Comparison of ENCODE assay signal across 1 cellular context in the genomic region with DNA sequence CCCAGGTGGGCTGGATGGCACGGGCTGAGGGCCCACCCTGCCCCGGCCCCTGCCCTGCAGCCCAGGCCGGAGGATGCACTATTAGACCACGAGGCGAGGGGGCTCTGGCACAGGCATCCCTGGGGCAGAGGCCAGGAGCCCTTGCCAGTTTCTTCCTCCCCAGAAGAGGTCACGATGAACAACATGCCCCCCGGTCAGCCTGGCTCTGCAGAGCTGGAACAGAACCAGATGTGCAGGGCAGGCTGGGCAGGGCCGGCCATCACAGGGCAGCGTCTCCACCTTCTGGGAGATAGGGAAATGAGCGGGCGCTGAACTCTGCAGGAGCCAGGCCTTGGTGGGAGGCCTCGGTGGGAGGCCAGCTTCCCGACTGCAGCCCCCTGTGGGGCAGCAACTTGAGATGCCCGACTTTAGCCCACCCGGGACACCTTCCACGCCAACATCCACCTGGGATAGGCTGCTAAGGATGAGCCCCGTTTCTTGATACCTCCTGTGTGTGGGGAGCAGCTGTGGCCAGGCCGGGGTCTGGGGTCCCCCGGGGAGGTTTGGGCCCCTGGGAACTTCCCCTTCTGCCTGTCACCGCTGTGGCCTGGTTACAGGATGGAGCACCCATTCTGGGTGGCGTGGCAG.
TF ChIP-seq lines count a peak whose summit lies in the region.

No MANE protein-coding gene starts in this region.

TF ChIP-seq in HepG2, 621 proteins besides CTCF, POLR2A, EP300 and RAD21:
- TF ChIP-seq AGO2 (optimal IDR thresholded peaks at IDR 0.05; ENCODE audit: low read depth, low read length) (peak; percentile 24), ZNF143 (CRISPR knock-in tag; IDR thresholded peaks at IDR 0.05) (no peak), RELA (CRISPR knock-in tag; IDR thresholded peaks at IDR 0.05) (no peak), TOE1 (CRISPR knock-in tag; IDR thresholded peaks at IDR 0.05) (no peak)
- TF ChIP-seq, protein P1, sequence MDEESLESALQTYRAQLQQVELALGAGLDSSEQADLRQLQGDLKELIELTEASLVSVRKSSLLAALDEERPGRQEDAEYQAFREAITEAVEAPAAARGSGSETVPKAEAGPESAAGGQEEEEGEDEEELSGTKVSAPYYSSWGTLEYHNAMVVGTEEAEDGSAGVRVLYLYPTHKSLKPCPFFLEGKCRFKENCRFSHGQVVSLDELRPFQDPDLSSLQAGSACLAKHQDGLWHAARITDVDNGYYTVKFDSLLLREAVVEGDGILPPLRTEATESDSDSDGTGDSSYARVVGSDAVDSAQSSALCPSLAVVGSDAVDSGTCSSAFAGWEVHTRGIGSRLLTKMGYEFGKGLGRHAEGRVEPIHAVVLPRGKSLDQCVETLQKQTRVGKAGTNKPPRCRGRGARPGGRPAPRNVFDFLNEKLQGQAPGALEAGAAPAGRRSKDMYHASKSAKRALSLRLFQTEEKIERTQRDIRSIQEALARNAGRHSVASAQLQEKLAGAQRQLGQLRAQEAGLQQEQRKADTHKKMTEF (CRISPR knock-in tag; IDR thresholded peaks at IDR 0.05) = no peak
